ENCODE assay signal across 8 cellular contexts in the genomic region with DNA sequence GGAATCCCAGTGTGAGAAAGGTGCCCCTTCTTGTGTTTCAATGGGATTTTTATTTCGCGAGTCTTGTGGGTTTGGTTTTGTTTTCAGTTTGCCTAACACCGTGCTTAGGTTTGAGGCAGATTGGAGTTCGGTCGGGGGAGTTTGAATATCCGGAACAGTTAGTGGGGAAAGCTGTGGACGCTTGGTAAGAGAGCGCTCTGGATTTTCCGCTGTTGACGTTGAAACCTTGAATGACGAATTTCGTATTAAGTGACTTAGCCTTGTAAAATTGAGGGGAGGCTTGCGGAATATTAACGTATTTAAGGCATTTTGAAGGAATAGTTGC. TPM values are rescaled to one million over a fixed set of nuclear protein-coding genes. Genes with fewer than 3 reads are reported as not detected.
DNase-seq lines count a peak whose midpoint lies in the region; ATAC-seq and TF ChIP-seq lines count a peak whose summit lies in the region.

No MANE protein-coding gene starts in this region.

- no peaks in the 10 kb centered on the region for H3K9me3 Mint-ChIP-seq in activated naive CD4-positive, alpha-beta T cell treated with anti-CD3 and anti-CD28 coated beads, Interleukin-2, amount 50 U/mL, for 72 hours

- peak overlapping the region; percentile 75 for H3K4me3 ChIP-seq in GM12875 (ENCODE audit: low read depth, low read length)
- peak overlapping the region; percentile 87 for H3K4me3 ChIP-seq in iPS-20b (ENCODE audit: low read length)

- peak; percentile 1 for ATAC-seq in HG03354 (IDR thresholded peaks at IDR 0.05; ENCODE audit: poor library complexity, severe bottlenecking, unreplicated experiment)
- peak; percentile 4 to 51 for ATAC-seq in activated naive CD4-positive, alpha-beta T cell treated with anti-CD3 and anti-CD28 coated beads, Interleukin-2, amount 50 U/mL, for 72 hours

- TF ChIP-seq CTCF in GM12875 (IDR thresholded peaks at IDR 0.05; ENCODE audit: borderline replicate concordance, insufficient read depth, low read depth, low read length): no peak

- H3K27me3 ChIP-seq in iPS-20b (ENCODE audit: insufficient read depth, low read length): no peaks in the 10 kb centered on the region

- peaks cover 26% of the 10 kb centered on the region for H3K36me3 ChIP-seq in iPS-20b (ENCODE audit: insufficient read depth, low read depth, low read length)

- peak overlapping the region; percentile 95 for H3K27ac ChIP-seq in iPS-20b (ENCODE audit: low read length)

- H3K27ac Mint-ChIP-seq in activated naive CD4-positive, alpha-beta T cell treated with anti-CD3 and anti-CD28 coated beads, Interleukin-2, amount 50 U/mL, for 72 hours: peak overlapping the region; percentile 99 to 100

- peak overlapping the region; percentile 90 for H3K9ac ChIP-seq in iPS-20b (ENCODE audit: low read depth, low read length)

- no peaks in the 10 kb centered on the region for H3K4me1 ChIP-seq in iPS-20b (ENCODE audit: insufficient read depth, low read length)

- DNase-seq in activated naive CD4-positive, alpha-beta T cell treated with anti-CD3 and anti-CD28 coated beads, Interleukin-2, amount 50 U/mL, for 72 hours (ENCODE audit: low spot score in 2 of 2): no peak
- DNase-seq in stimulated activated CD4-positive, alpha-beta T cell treated with anti-CD3 and anti-CD28 coated beads, TNF-alpha, amount 100 ng/mL, for 24 hours (ENCODE audit: low read depth in 3 of 3): peak in 2 of 3 experiments; percentile 14 to 21
- DNase-seq in NCI-H2171 treated with DMSO at 0.1 percent for 48 hours (lab: John Stamatoyannopoulos, UW) (no peak), DMS53 treated with DMSO at 0.1 percent for 48 hours (lab: John Stamatoyannopoulos, UW; ENCODE audit: unreplicated experiment) (no peak), NCI-H187 (lab: John Stamatoyannopoulos, UW) (no peak)

- peaks cover 34 to 35% of the 10 kb centered on the region in 2 donors for H3K36me3 Mint-ChIP-seq in activated naive CD4-positive, alpha-beta T cell treated with anti-CD3 and anti-CD28 coated beads, Interleukin-2, amount 50 U/mL, for 72 hours

- no peaks in the 10 kb centered on the region for H3K9me3 ChIP-seq in iPS-20b (ENCODE audit: insufficient read depth, low read depth, low read length)

RNA-seq across cellular contexts. Expression of a gene that starts 0.6 kb away (rescaled TPM):
- 1,000 to 10,000 TPM; 1,283 to 1,379 TPM for total RNA-seq in activated naive CD4-positive, alpha-beta T cell treated with anti-CD3 and anti-CD28 coated beads, Interleukin-2, amount 50 U/mL, for 72 hours

RNA-seq across cellular contexts. Expression of a gene that starts 28.2 kb away (rescaled TPM):
- 100 to 1,000 TPM in 1 of 2 donors, 10 to 100 TPM in 1; 78.7 to 115 TPM for total RNA-seq in activated naive CD4-positive, alpha-beta T cell treated with anti-CD3 and anti-CD28 coated beads, Interleukin-2, amount 50 U/mL, for 72 hours

RNA-seq across cellular contexts. Expression of a gene that starts 33.9 kb away (rescaled TPM):
- total RNA-seq in activated naive CD4-positive, alpha-beta T cell treated with anti-CD3 and anti-CD28 coated beads, Interleukin-2, amount 50 U/mL, for 72 hours: 10 to 100 TPM; 29.1 to 42.0 TPM

Comparison
In these comparisons a context has a peak if more than half of its experiments do, and no peak if none do; other contexts are left out.
1. DNase-seq: peak in stimulated activated CD4-positive, alpha-beta T cell treated with anti-CD3 and anti-CD28 coated beads, TNF-alpha, amount 100 ng/mL, for 24 hours (2 of 3); none in activated naive CD4-positive, alpha-beta T cell treated with anti-CD3 and anti-CD28 coated beads, Interleukin-2, amount 50 U/mL, for 72 hours (0 of 2), NCI-H2171 treated with DMSO at 0.1 percent for 48 hours (single experiment), DMS53 treated with DMSO at 0.1 percent for 48 hours (single experiment) and NCI-H187 (0 of 2).